Comparison of ENCODE assay signal across 33 cellular contexts in the genomic region with DNA sequence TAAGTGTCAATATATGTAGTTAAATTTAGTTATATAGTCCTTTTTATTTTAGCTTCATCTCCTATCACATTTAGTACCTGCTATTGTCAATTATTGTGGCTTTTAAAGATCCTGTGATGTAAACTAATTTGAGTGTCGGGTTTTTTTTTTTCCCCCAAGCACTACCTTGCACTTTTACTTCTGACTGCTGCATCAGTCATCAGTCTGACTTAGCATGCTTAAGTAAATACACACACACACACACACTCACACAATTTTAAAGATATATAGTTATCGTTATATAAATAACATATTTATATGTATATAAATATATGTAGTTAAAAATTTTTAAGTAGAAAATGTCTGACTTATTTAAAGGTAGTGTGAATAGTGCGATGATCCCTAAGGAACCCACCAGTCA.
"Had no signal": no experiment of that assay in that cellular context is flagged by ENCODE, and none has a peak within 500 bp of the region (broad histone marks: within the 10 kb centered on the region; RNA-seq: fewer than 3 reads in every experiment).

No MANE protein-coding gene starts in this region.

- H3K27me3 ChIP-seq: ascending aorta had no signal

- ATAC-seq: activated CD4-positive, alpha-beta T cell treated with anti-CD3 and anti-CD28 coated beads for 36 hours; activated CD8-positive, alpha-beta memory T cell treated with anti-CD3 and anti-CD28 coated beads, Interleukin-2, amount 10 ng/mL, durations not matched to agents 7 days and 5 days; activated CD8-positive, alpha-beta T cell treated with anti-CD3 and anti-CD28 coated beads, Interleukin-2, amount 10 ng/mL, durations not matched to agents 7 days and 5 days; activated naive CD8-positive, alpha-beta T cell treated with anti-CD3 and anti-CD28 coated beads, Interleukin-2, amount 50 U/mL, for 24 hours had no signal

- H3K36me3 Mint-ChIP-seq: activated naive CD4-positive, alpha-beta T cell treated with anti-CD3 and anti-CD28 coated beads, Interleukin-2, amount 10 ng/mL, durations not matched to agents 7 days and 5 days had no signal

- H3K27ac ChIP-seq: ascending aorta, VCaP had no signal

- H3K4me1 ChIP-seq: ascending aorta had no signal

- H3K9me3 Mint-ChIP-seq: activated B cell treated with CpG ODN at 0.5 μM for 24 hours; activated CD4-positive, alpha-beta memory T cell treated with anti-CD3 and anti-CD28 coated beads, Interleukin-2, amount 10 ng/mL, durations not matched to agents 7 days and 5 days; activated CD4-positive, alpha-beta T cell treated with anti-CD3 and anti-CD28 coated beads, Interleukin-2, amount 10 ng/mL, durations not matched to agents 7 days and 5 days; activated naive CD4-positive, alpha-beta T cell treated with anti-CD3 and anti-CD28 coated beads, Interleukin-2, amount 10 ng/mL, durations not matched to agents 7 days and 5 days; activated naive CD4-positive, alpha-beta T cell treated with anti-CD3 and anti-CD28 coated beads, Interleukin-2, amount 50 U/mL, for 24 hours; activated naive CD8-positive, alpha-beta T cell treated with anti-CD3 and anti-CD28 coated beads, Interleukin-2, amount 10 ng/mL, durations not matched to agents 7 days and 5 days; activated naive CD8-positive, alpha-beta T cell treated with anti-CD3 and anti-CD28 coated beads, Interleukin-2, amount 50 U/mL, for 24 hours; activated T-helper 2 cell treated with anti-CD3 and anti-CD28 coated beads, Interferon-gamma antibody, Interleukin-2, Interleukin-4, amounts not matched to agents 10 μg/mL and 5 μg/mL and 100 μg/mL, durations not matched to agents 14 hours and 24 hours and 36 hours; T-helper 1 cell treated with Interleukin-12 subunit alpha and Interleukin-12 subunit beta and Interleukin-4 antibody, amounts not matched to agents 30 μg/mL and 1 μg/mL, for 36 hours; T-helper 2 cell treated with Interferon-gamma antibody and Interleukin-4, amounts not matched to agents 5 μg/mL and 100 μg/mL, for 36 hours had no signal

- FAIRE-seq: TTC549 had no signal

- H3K27ac Mint-ChIP-seq: activated B cell treated with CpG ODN at 0.5 μM for 24 hours; activated CD4-positive, alpha-beta memory T cell treated with anti-CD3 and anti-CD28 coated beads, Interleukin-2, amount 10 ng/mL, durations not matched to agents 7 days and 5 days; activated CD4-positive, alpha-beta T cell treated with anti-CD3 and anti-CD28 coated beads for 36 hours; activated CD4-positive, alpha-beta T cell treated with anti-CD3 and anti-CD28 coated beads, Interleukin-2, amount 10 ng/mL, durations not matched to agents 7 days and 5 days; activated CD8-positive, alpha-beta memory T cell treated with anti-CD3 and anti-CD28 coated beads, Interleukin-2, amount 10 ng/mL, durations not matched to agents 7 days and 5 days; activated CD8-positive, alpha-beta T cell treated with anti-CD3 and anti-CD28 coated beads, Interleukin-2, amount 10 ng/mL, durations not matched to agents 7 days and 5 days; activated naive CD4-positive, alpha-beta T cell treated with anti-CD3 and anti-CD28 coated beads, Interleukin-2, amount 10 ng/mL, durations not matched to agents 7 days and 5 days; activated naive CD4-positive, alpha-beta T cell treated with anti-CD3 and anti-CD28 coated beads, Interleukin-2, amount 50 U/mL, for 24 hours; activated naive CD8-positive, alpha-beta T cell; activated naive CD8-positive, alpha-beta T cell treated with anti-CD3 and anti-CD28 coated beads, Interleukin-2, amount 10 ng/mL, durations not matched to agents 7 days and 5 days; activated naive CD8-positive, alpha-beta T cell treated with anti-CD3 and anti-CD28 coated beads, Interleukin-2, amount 50 U/mL, for 24 hours; activated T-cell treated with anti-CD3 and anti-CD28 coated beads, Interleukin-2, amount 50 U/mL, for 24 hours; activated T-helper 2 cell treated with anti-CD3 and anti-CD28 coated beads, Interferon-gamma antibody, Interleukin-2, Interleukin-4, amounts not matched to agents 10 μg/mL and 5 μg/mL and 100 μg/mL, durations not matched to agents 14 hours and 24 hours and 36 hours; brain; T-helper 1 cell treated with Interleukin-12 subunit alpha and Interleukin-12 subunit beta and Interleukin-4 antibody, amounts not matched to agents 30 μg/mL and 1 μg/mL, for 36 hours; T-helper 2 cell treated with Interferon-gamma antibody and Interleukin-4, amounts not matched to agents 5 μg/mL and 100 μg/mL, for 36 hours had no signal

- H3K4me1 Mint-ChIP-seq: activated B cell treated with CpG ODN at 0.5 μM for 24 hours; activated CD4-positive, alpha-beta memory T cell treated with anti-CD3 and anti-CD28 coated beads, Interleukin-2, amount 10 ng/mL, durations not matched to agents 7 days and 5 days; activated CD4-positive, alpha-beta T cell treated with anti-CD3 and anti-CD28 coated beads for 36 hours; activated CD4-positive, alpha-beta T cell treated with anti-CD3 and anti-CD28 coated beads, Interleukin-2, amount 10 ng/mL, durations not matched to agents 7 days and 5 days; activated CD8-positive, alpha-beta memory T cell treated with anti-CD3 and anti-CD28 coated beads, Interleukin-2, amount 10 ng/mL, durations not matched to agents 7 days and 5 days; activated naive CD4-positive, alpha-beta T cell treated with anti-CD3 and anti-CD28 coated beads, Interleukin-2, amount 10 ng/mL, durations not matched to agents 7 days and 5 days; activated naive CD4-positive, alpha-beta T cell treated with anti-CD3 and anti-CD28 coated beads, Interleukin-2, amount 50 U/mL, for 24 hours; activated naive CD8-positive, alpha-beta T cell treated with anti-CD3 and anti-CD28 coated beads, Interleukin-2, amount 10 ng/mL, durations not matched to agents 7 days and 5 days; activated naive CD8-positive, alpha-beta T cell treated with anti-CD3 and anti-CD28 coated beads, Interleukin-2, amount 50 U/mL, for 24 hours; brain had no signal

- DNase-seq: activated B cell treated with CpG ODN at 0.5 μM for 24 hours; activated CD4-positive, alpha-beta memory T cell treated with anti-CD3 and anti-CD28 coated beads, Interleukin-2, amount 10 ng/mL, durations not matched to agents 7 days and 5 days; activated CD4-positive, alpha-beta T cell treated with anti-CD3 and anti-CD28 coated beads for 1 hour; activated CD4-positive, alpha-beta T cell treated with anti-CD3 and anti-CD28 coated beads for 36 hours; activated CD4-positive, alpha-beta T cell treated with anti-CD3 and anti-CD28 coated beads for 48 hours; activated CD4-positive, alpha-beta T cell treated with anti-CD3 and anti-CD28 coated beads, Interleukin-2, amount 10 ng/mL, durations not matched to agents 7 days and 5 days; activated CD4-positive, alpha-beta T cell treated with anti-CD3 and anti-CD28 coated beads, Interleukin-2, amount 50 U/mL, for 48 hours; activated CD8-positive, alpha-beta memory T cell treated with anti-CD3 and anti-CD28 coated beads for 24 hours; activated CD8-positive, alpha-beta memory T cell treated with anti-CD3 and anti-CD28 coated beads, Interleukin-2, amount 10 ng/mL, durations not matched to agents 7 days and 5 days; activated CD8-positive, alpha-beta memory T cell treated with anti-CD3 and anti-CD28 coated beads, Interleukin-2, amount 50 U/mL, for 48 hours; activated CD8-positive, alpha-beta T cell treated with anti-CD3 and anti-CD28 coated beads, Interleukin-2, amount 10 ng/mL, durations not matched to agents 7 days and 5 days; activated effector memory CD4-positive, alpha-beta T cell treated with Interleukin-2 at 50 U/mL for 16 hours; activated gamma-delta T cell; activated naive CD4-positive, alpha-beta T cell treated with anti-CD3 and anti-CD28 coated beads, Interleukin-2, amount 10 ng/mL, durations not matched to agents 7 days and 5 days; activated naive CD4-positive, alpha-beta T cell treated with Interleukin-2 at 50 U/mL for 16 hours; activated naive CD8-positive, alpha-beta T cell treated with anti-CD3 and anti-CD28 coated beads, Interleukin-2, amount 10 ng/mL, durations not matched to agents 7 days and 5 days; activated naive CD8-positive, alpha-beta T cell treated with anti-CD3 and anti-CD28 coated beads, Interleukin-2, amount 50 U/mL, for 24 hours; activated T-cell treated with anti-CD3 and anti-CD28 coated beads, Interleukin-2, amount 50 U/mL, for 24 hours; activated T-cell treated with anti-CD3 and anti-CD28 coated beads, Interleukin-2, amount 50 U/mL, for 48 hours; amygdala; anterior cingulate cortex; central memory CD4-positive, alpha-beta T cell; T-helper 2 cell; T-helper 9 cell had no signal

- H3K4me3 Mint-ChIP-seq: activated B cell treated with CpG ODN at 0.5 μM for 24 hours; activated CD4-positive, alpha-beta memory T cell treated with anti-CD3 and anti-CD28 coated beads, Interleukin-2, amount 10 ng/mL, durations not matched to agents 7 days and 5 days; activated CD4-positive, alpha-beta T cell treated with anti-CD3 and anti-CD28 coated beads for 36 hours; activated CD4-positive, alpha-beta T cell treated with anti-CD3 and anti-CD28 coated beads, Interleukin-2, amount 10 ng/mL, durations not matched to agents 7 days and 5 days; activated CD8-positive, alpha-beta memory T cell treated with anti-CD3 and anti-CD28 coated beads, Interleukin-2, amount 10 ng/mL, durations not matched to agents 7 days and 5 days; activated CD8-positive, alpha-beta T cell treated with anti-CD3 and anti-CD28 coated beads, Interleukin-2, amount 10 ng/mL, durations not matched to agents 7 days and 5 days; activated naive CD4-positive, alpha-beta T cell treated with anti-CD3 and anti-CD28 coated beads, Interleukin-2, amount 10 ng/mL, durations not matched to agents 7 days and 5 days; activated naive CD4-positive, alpha-beta T cell treated with anti-CD3 and anti-CD28 coated beads, Interleukin-2, amount 50 U/mL, for 24 hours; activated naive CD8-positive, alpha-beta T cell; activated naive CD8-positive, alpha-beta T cell treated with anti-CD3 and anti-CD28 coated beads, Interleukin-2, amount 10 ng/mL, durations not matched to agents 7 days and 5 days; activated naive CD8-positive, alpha-beta T cell treated with anti-CD3 and anti-CD28 coated beads, Interleukin-2, amount 50 U/mL, for 24 hours; activated T-cell treated with anti-CD3 and anti-CD28 coated beads, Interleukin-2, amount 50 U/mL, for 24 hours; brain; T-helper 1 cell treated with Interleukin-12 subunit alpha and Interleukin-12 subunit beta and Interleukin-4 antibody, amounts not matched to agents 30 μg/mL and 1 μg/mL, for 36 hours; T-helper 2 cell treated with Interferon-gamma antibody and Interleukin-4, amounts not matched to agents 5 μg/mL and 100 μg/mL, for 36 hours had no signal

- H3K4me3 ChIP-seq: ascending aorta had no signal

- H3K9me3 ChIP-seq: ascending aorta had no signal

- H3K27me3 Mint-ChIP-seq: activated B cell treated with CpG ODN at 0.5 μM for 24 hours; activated CD4-positive, alpha-beta memory T cell treated with anti-CD3 and anti-CD28 coated beads, Interleukin-2, amount 10 ng/mL, durations not matched to agents 7 days and 5 days; activated CD4-positive, alpha-beta T cell treated with anti-CD3 and anti-CD28 coated beads for 36 hours; activated CD4-positive, alpha-beta T cell treated with anti-CD3 and anti-CD28 coated beads, Interleukin-2, amount 10 ng/mL, durations not matched to agents 7 days and 5 days; activated CD8-positive, alpha-beta memory T cell treated with anti-CD3 and anti-CD28 coated beads, Interleukin-2, amount 10 ng/mL, durations not matched to agents 7 days and 5 days; activated naive CD4-positive, alpha-beta T cell treated with anti-CD3 and anti-CD28 coated beads, Interleukin-2, amount 10 ng/mL, durations not matched to agents 7 days and 5 days; activated naive CD4-positive, alpha-beta T cell treated with anti-CD3 and anti-CD28 coated beads, Interleukin-2, amount 50 U/mL, for 24 hours; activated naive CD8-positive, alpha-beta T cell; activated naive CD8-positive, alpha-beta T cell treated with anti-CD3 and anti-CD28 coated beads, Interleukin-2, amount 10 ng/mL, durations not matched to agents 7 days and 5 days; activated naive CD8-positive, alpha-beta T cell treated with anti-CD3 and anti-CD28 coated beads, Interleukin-2, amount 50 U/mL, for 24 hours; activated T-cell treated with anti-CD3 and anti-CD28 coated beads, Interleukin-2, amount 50 U/mL, for 24 hours had no signal
